In the genomic region with DNA sequence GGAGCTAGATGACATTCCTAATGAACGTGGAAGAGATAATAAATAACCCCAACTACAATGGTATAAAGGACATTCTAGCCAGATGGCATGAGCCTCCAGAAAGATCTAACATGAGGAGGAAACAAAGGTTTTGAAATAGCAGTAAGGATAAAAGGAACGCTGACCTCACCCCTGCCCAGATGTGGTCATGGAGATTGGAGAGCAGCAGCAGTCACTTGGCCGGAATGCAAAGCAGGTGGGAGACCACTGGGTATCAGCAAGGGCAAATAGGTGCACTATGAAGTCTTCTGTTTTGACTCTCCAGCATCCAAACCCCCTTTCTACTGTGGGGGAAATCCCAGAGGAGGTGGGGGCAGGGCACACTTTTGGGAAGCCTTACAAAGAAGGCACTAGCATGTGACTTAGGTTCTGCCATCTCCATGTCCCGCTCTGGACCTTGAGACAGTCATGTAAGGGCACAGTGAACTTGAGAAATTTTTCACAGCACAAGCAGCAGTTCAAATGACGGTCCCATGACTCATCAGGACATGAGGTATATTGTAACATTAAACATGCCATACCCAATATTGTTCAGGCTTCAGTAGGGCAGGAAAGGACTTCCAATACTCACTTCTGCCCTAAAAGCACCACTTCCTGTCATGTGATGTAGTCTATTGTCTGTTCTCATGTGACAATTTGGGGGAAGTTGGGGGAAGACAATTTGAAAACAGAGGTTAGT, we compare ENCODE assay signal across 1 cellular context.
TF ChIP-seq lines count a peak whose summit lies in the region.

No MANE protein-coding gene starts in this region.

TF ChIP-seq in HepG2, 621 proteins besides CTCF, POLR2A, EP300 and RAD21:
- TF ChIP-seq FOSL2 (CRISPR knock-in tag; IDR thresholded peaks at IDR 0.05) (peak; percentile 37), GPN1 (CRISPR knock-in tag; IDR thresholded peaks at IDR 0.05; ENCODE audit: borderline replicate concordance) (no peak)
